In genomic region chr21:44521301-44521927, GRCh38 we compare ENCODE assay signal across 19 cellular contexts. TPM values are rescaled to one million over a fixed set of nuclear protein-coding genes. Genes with fewer than 3 reads are reported as not detected.
"Had no signal": no experiment of that assay in that cellular context is flagged by ENCODE, and none has a peak within 500 bp of the region (broad histone marks: within the 10 kb centered on the region; RNA-seq: fewer than 3 reads in every experiment).

No MANE protein-coding gene starts in this region.

- H3K36me3 ChIP-seq: adrenal gland, gastrocnemius medialis, thoracic aorta had no signal

- H3K9me3 ChIP-seq: adrenal gland, gastrocnemius medialis, psoas muscle, thoracic aorta had no signal

- H3K36me3 Mint-ChIP-seq: natural killer cell treated with Interleukin-12 subunit alpha and Interleukin-12 subunit beta and Interleukin-15 and Interleukin-18, amount 100 ng/mL, for 72 hours had no signal

- DNase-seq: activated CD4-positive, alpha-beta T cell treated with anti-CD3 and anti-CD28 coated beads for 4 hours; activated CD8-positive, alpha-beta T cell treated with anti-CD3 and anti-CD28 coated beads for 36 hours; activated naive CD4-positive, alpha-beta T cell treated with Interleukin-2 at 50 U/mL for 16 hours; activated T-cell treated with anti-CD3 and anti-CD28 coated beads, Interleukin-2, amount 50 U/mL, for 72 hours; central memory CD4-positive, alpha-beta T cell; cortex of kidney; effector CD8-positive, alpha-beta T cell; gastrocnemius medialis; stimulated activated CD4-positive, alpha-beta T cell treated with anti-CD3 and anti-CD28 coated beads, Interleukin-4, amount 100 ng/mL, for 1 hour; stimulated activated naive CD8-positive, alpha-beta T cell treated with anti-CD3 and anti-CD28 coated beads, Interleukin-15, amount 100 ng/mL, for 72 hours; T-helper 17 cell had no signal

- H3K27me3 ChIP-seq: adrenal gland had no signal

- H3K27ac ChIP-seq: adrenal gland, gastrocnemius medialis, psoas muscle, thoracic aorta had no signal

- ATAC-seq: activated CD8-positive, alpha-beta T cell treated with anti-CD3 and anti-CD28 coated beads for 36 hours; activated T-cell treated with anti-CD3 and anti-CD28 coated beads, Interleukin-2, amount 50 U/mL, for 72 hours; gastrocnemius medialis; natural killer cell treated with Interleukin-12 subunit alpha and Interleukin-12 subunit beta and Interleukin-15 and Interleukin-18, amount 100 ng/mL, for 72 hours; psoas muscle; T-helper 17 cell had no signal

- H3K27ac Mint-ChIP-seq: activated CD8-positive, alpha-beta T cell treated with anti-CD3 and anti-CD28 coated beads for 36 hours; activated T-cell treated with anti-CD3 and anti-CD28 coated beads, Interleukin-2, amount 50 U/mL, for 72 hours; natural killer cell treated with Interleukin-12 subunit alpha and Interleukin-12 subunit beta and Interleukin-15 and Interleukin-18, amount 100 ng/mL, for 72 hours; stimulated activated naive CD8-positive, alpha-beta T cell treated with anti-CD3 and anti-CD28 coated beads, Interleukin-15, amount 100 ng/mL, for 72 hours; T-helper 17 cell had no signal

- H3K4me3 ChIP-seq: adrenal gland, gastrocnemius medialis, psoas muscle, thoracic aorta had no signal

- H3K27me3 Mint-ChIP-seq: activated CD8-positive, alpha-beta T cell treated with anti-CD3 and anti-CD28 coated beads for 36 hours; natural killer cell treated with Interleukin-12 subunit alpha and Interleukin-12 subunit beta and Interleukin-15 and Interleukin-18, amount 100 ng/mL, for 72 hours; stimulated activated naive CD8-positive, alpha-beta T cell treated with anti-CD3 and anti-CD28 coated beads, Interleukin-15, amount 100 ng/mL, for 72 hours had no signal

- FAIRE-seq: TTC549, urothelium cell line had no signal

- H3K4me1 ChIP-seq: adrenal gland, gastrocnemius medialis, psoas muscle had no signal

- H3K4me3 Mint-ChIP-seq: activated CD8-positive, alpha-beta T cell treated with anti-CD3 and anti-CD28 coated beads for 36 hours; activated T-cell treated with anti-CD3 and anti-CD28 coated beads, Interleukin-2, amount 50 U/mL, for 72 hours; natural killer cell treated with Interleukin-12 subunit alpha and Interleukin-12 subunit beta and Interleukin-15 and Interleukin-18, amount 100 ng/mL, for 72 hours; stimulated activated naive CD8-positive, alpha-beta T cell treated with anti-CD3 and anti-CD28 coated beads, Interleukin-15, amount 100 ng/mL, for 72 hours; T-helper 17 cell had no signal

- H3K9me3 Mint-ChIP-seq: activated CD8-positive, alpha-beta T cell treated with anti-CD3 and anti-CD28 coated beads for 36 hours; activated T-cell treated with anti-CD3 and anti-CD28 coated beads, Interleukin-2, amount 50 U/mL, for 72 hours; natural killer cell treated with Interleukin-12 subunit alpha and Interleukin-12 subunit beta and Interleukin-15 and Interleukin-18, amount 100 ng/mL, for 72 hours; stimulated activated naive CD8-positive, alpha-beta T cell treated with anti-CD3 and anti-CD28 coated beads, Interleukin-15, amount 100 ng/mL, for 72 hours had no signal

RNA-seq across cellular contexts. Expression of gene KRTAP10-1, which starts 18.6 kb away (rescaled TPM):
- total RNA-seq: activated CD8-positive, alpha-beta T cell treated with anti-CD3 and anti-CD28 coated beads for 36 hours; activated T-cell treated with anti-CD3 and anti-CD28 coated beads, Interleukin-2, amount 50 U/mL, for 72 hours; adrenal gland; fibroblast of lung; gastrocnemius medialis; natural killer cell treated with Interleukin-12 subunit alpha and Interleukin-12 subunit beta and Interleukin-15 and Interleukin-18, amount 100 ng/mL, for 72 hours; omental fat pad; psoas muscle; T-helper 17 cell; thoracic aorta had no signal
- polyA plus RNA-seq: adrenal gland, fibroblast of lung, psoas muscle had no signal

RNA-seq across cellular contexts. Expression of gene KRTAP10-2, which starts 29.9 kb away (rescaled TPM):
- total RNA-seq: activated CD8-positive, alpha-beta T cell treated with anti-CD3 and anti-CD28 coated beads for 36 hours; activated T-cell treated with anti-CD3 and anti-CD28 coated beads, Interleukin-2, amount 50 U/mL, for 72 hours; adrenal gland; fibroblast of lung; gastrocnemius medialis; natural killer cell treated with Interleukin-12 subunit alpha and Interleukin-12 subunit beta and Interleukin-15 and Interleukin-18, amount 100 ng/mL, for 72 hours; omental fat pad; psoas muscle; T-helper 17 cell; thoracic aorta had no signal
- polyA plus RNA-seq: adrenal gland, fibroblast of lung, psoas muscle had no signal

RNA-seq across cellular contexts. Expression of gene KRTAP10-3, which starts 37.2 kb away (rescaled TPM):
- total RNA-seq: activated CD8-positive, alpha-beta T cell treated with anti-CD3 and anti-CD28 coated beads for 36 hours; activated T-cell treated with anti-CD3 and anti-CD28 coated beads, Interleukin-2, amount 50 U/mL, for 72 hours; adrenal gland; fibroblast of lung; gastrocnemius medialis; natural killer cell treated with Interleukin-12 subunit alpha and Interleukin-12 subunit beta and Interleukin-15 and Interleukin-18, amount 100 ng/mL, for 72 hours; omental fat pad; psoas muscle; T-helper 17 cell; thoracic aorta had no signal
- polyA plus RNA-seq: adrenal gland, fibroblast of lung, psoas muscle had no signal

RNA-seq across cellular contexts. Expression of gene KRTAP10-4, which starts 52.1 kb away (rescaled TPM):
- total RNA-seq: activated CD8-positive, alpha-beta T cell treated with anti-CD3 and anti-CD28 coated beads for 36 hours; activated T-cell treated with anti-CD3 and anti-CD28 coated beads, Interleukin-2, amount 50 U/mL, for 72 hours; adrenal gland; fibroblast of lung; gastrocnemius medialis; natural killer cell treated with Interleukin-12 subunit alpha and Interleukin-12 subunit beta and Interleukin-15 and Interleukin-18, amount 100 ng/mL, for 72 hours; omental fat pad; psoas muscle; T-helper 17 cell; thoracic aorta had no signal
- polyA plus RNA-seq: adrenal gland, fibroblast of lung, psoas muscle had no signal

RNA-seq across cellular contexts. Expression of gene KRTAP10-5, which starts 59.0 kb away (rescaled TPM):
- total RNA-seq: activated CD8-positive, alpha-beta T cell treated with anti-CD3 and anti-CD28 coated beads for 36 hours; activated T-cell treated with anti-CD3 and anti-CD28 coated beads, Interleukin-2, amount 50 U/mL, for 72 hours; adrenal gland; fibroblast of lung; gastrocnemius medialis; natural killer cell treated with Interleukin-12 subunit alpha and Interleukin-12 subunit beta and Interleukin-15 and Interleukin-18, amount 100 ng/mL, for 72 hours; omental fat pad; psoas muscle; T-helper 17 cell; thoracic aorta had no signal
- polyA plus RNA-seq: adrenal gland, fibroblast of lung, psoas muscle had no signal
